Comparison of ENCODE assay signal across 3 cellular contexts in the genomic region with DNA sequence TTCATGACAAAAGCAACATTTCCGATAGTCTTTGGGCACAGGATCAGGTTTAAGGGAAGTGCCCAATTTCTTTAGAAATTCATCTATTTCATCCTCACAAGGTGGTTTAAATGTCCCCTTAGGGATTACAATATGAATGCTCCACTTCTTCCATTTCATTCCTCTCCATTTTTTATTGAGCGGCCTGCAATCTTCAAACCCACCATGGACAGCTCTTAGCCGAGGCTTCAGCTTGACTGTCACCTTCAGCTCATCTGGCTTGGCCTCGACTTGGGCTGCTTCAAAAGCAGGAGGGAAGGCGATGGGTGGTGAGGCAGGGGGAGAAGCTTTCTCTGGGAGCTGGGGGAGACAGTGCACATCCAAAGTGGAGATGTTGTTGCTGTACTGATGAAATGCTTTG.
A peak's percentile ranks its signal among the peaks of the same experiment; 100 is the strongest.
TF ChIP-seq lines count a peak whose summit lies in the region.

No MANE protein-coding gene starts in this region.

TF ChIP-seq in SK-N-SH, 30 proteins besides CTCF, POLR2A, EP300 and RAD21:
- TF ChIP-seq, protein P1, sequence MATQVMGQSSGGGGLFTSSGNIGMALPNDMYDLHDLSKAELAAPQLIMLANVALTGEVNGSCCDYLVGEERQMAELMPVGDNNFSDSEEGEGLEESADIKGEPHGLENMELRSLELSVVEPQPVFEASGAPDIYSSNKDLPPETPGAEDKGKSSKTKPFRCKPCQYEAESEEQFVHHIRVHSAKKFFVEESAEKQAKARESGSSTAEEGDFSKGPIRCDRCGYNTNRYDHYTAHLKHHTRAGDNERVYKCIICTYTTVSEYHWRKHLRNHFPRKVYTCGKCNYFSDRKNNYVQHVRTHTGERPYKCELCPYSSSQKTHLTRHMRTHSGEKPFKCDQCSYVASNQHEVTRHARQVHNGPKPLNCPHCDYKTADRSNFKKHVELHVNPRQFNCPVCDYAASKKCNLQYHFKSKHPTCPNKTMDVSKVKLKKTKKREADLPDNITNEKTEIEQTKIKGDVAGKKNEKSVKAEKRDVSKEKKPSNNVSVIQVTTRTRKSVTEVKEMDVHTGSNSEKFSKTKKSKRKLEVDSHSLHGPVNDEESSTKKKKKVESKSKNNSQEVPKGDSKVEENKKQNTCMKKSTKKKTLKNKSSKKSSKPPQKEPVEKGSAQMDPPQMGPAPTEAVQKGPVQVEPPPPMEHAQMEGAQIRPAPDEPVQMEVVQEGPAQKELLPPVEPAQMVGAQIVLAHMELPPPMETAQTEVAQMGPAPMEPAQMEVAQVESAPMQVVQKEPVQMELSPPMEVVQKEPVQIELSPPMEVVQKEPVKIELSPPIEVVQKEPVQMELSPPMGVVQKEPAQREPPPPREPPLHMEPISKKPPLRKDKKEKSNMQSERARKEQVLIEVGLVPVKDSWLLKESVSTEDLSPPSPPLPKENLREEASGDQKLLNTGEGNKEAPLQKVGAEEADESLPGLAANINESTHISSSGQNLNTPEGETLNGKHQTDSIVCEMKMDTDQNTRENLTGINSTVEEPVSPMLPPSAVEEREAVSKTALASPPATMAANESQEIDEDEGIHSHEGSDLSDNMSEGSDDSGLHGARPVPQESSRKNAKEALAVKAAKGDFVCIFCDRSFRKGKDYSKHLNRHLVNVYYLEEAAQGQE (IDR thresholded peaks at IDR 0.05; ENCODE audit: low read depth, low read length), result peak; percentile 75; the same call in 1 of the 2 replicates
- no peak for TF ChIP-seq RXRA (IDR thresholded peaks at IDR 0.05; ENCODE audit: borderline replicate concordance, low read depth)

TF ChIP-seq in SK-N-SH treated with all-trans-retinoic acid at 6 μM for 48 hours, 23 proteins besides CTCF, POLR2A, EP300 and RAD21:
- TF ChIP-seq OSR1 (CRISPR knock-in tag; IDR thresholded peaks at IDR 0.05), result no peak
- TF ChIP-seq, protein P2, sequence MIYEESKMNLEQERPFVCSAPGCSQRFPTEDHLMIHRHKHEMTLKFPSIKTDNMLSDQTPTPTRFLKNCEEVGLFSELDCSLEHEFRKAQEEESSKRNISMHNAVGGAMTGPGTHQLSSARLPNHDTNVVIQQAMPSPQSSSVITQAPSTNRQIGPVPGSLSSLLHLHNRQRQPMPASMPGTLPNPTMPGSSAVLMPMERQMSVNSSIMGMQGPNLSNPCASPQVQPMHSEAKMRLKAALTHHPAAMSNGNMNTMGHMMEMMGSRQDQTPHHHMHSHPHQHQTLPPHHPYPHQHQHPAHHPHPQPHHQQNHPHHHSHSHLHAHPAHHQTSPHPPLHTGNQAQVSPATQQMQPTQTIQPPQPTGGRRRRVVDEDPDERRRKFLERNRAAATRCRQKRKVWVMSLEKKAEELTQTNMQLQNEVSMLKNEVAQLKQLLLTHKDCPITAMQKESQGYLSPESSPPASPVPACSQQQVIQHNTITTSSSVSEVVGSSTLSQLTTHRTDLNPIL (CRISPR knock-in tag; IDR thresholded peaks at IDR 0.05; ENCODE audit: low read depth), result no peak
- TF ChIP-seq, protein P3, sequence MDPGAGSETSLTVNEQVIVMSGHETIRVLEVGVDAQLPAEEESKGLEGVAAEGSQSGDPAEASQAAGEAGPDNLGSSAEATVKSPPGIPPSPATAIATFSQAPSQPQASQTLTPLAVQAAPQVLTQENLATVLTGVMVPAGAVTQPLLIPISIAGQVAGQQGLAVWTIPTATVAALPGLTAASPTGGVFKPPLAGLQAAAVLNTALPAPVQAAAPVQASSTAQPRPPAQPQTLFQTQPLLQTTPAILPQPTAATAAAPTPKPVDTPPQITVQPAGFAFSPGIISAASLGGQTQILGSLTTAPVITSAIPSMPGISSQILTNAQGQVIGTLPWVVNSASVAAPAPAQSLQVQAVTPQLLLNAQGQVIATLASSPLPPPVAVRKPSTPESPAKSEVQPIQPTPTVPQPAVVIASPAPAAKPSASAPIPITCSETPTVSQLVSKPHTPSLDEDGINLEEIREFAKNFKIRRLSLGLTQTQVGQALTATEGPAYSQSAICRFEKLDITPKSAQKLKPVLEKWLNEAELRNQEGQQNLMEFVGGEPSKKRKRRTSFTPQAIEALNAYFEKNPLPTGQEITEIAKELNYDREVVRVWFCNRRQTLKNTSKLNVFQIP (CRISPR knock-in tag; IDR thresholded peaks at IDR 0.05; ENCODE audit: borderline replicate concordance, low read depth), result no peak
- TF ChIP-seq, protein P4, sequence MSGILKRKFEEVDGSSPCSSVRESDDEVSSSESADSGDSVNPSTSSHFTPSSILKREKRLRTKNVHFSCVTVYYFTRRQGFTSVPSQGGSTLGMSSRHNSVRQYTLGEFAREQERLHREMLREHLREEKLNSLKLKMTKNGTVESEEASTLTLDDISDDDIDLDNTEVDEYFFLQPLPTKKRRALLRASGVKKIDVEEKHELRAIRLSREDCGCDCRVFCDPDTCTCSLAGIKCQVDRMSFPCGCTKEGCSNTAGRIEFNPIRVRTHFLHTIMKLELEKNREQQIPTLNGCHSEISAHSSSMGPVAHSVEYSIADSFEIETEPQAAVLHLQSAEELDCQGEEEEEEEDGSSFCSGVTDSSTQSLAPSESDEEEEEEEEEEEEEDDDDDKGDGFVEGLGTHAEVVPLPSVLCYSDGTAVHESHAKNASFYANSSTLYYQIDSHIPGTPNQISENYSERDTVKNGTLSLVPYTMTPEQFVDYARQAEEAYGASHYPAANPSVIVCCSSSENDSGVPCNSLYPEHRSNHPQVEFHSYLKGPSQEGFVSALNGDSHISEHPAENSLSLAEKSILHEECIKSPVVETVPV (CRISPR knock-in tag; IDR thresholded peaks at IDR 0.05), result no peak
- TF ChIP-seq ESRRG (CRISPR knock-in tag; IDR thresholded peaks at IDR 0.05), result no peak
- TF ChIP-seq PPARA (CRISPR knock-in tag; IDR thresholded peaks at IDR 0.05; ENCODE audit: borderline replicate concordance), result no peak
- TF ChIP-seq ISL1 (CRISPR knock-in tag; IDR thresholded peaks at IDR 0.05), result no peak
- no peak for TF ChIP-seq ZFP30 (CRISPR knock-in tag; IDR thresholded peaks at IDR 0.05)
- no peak for TF ChIP-seq TCF4 (CRISPR knock-in tag; IDR thresholded peaks at IDR 0.05; ENCODE audit: borderline replicate concordance)
- no peak for TF ChIP-seq RARB (CRISPR knock-in tag; IDR thresholded peaks at IDR 0.05)

TF ChIP-seq in GM12878, 131 proteins besides CTCF, POLR2A, EP300 and RAD21:
- TF ChIP-seq, protein P1 (IDR thresholded peaks at IDR 0.05; ENCODE audit: low read depth, low read length), result peak; percentile 19; the same call in 1 of the 2 replicates
- TF ChIP-seq STAT1 (conservative IDR thresholded peaks at IDR 0.05), result no peak
